ENCODE assay signal across 25 cellular contexts in the genomic region with DNA sequence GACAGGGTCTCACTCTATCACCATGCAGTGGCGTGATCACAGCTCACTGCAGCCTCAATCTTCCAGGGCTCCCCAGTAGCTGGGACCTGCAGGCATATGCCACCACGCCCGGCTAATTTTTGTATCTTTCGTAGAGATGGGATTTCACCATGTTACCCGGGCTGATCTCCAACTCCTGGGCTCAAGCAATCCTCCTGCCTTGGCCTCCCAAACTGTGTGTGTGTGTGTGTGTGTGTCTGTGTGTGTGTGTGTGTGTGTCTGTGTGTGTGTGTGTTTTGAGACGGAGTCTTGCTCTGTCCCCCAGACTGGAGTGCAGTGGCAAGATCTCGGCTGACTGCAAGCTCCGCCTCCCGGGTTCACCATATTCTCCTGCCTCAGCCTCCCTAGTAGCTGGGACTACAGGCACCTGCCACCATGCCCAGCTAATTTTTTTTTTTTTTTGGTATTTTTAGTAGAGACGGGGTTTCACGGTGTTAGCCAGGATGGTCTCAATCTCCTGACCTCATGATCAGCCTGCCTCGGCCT. TPM values are rescaled to one million over a fixed set of nuclear protein-coding genes. Genes with fewer than 3 reads are reported as not detected.
"Had no signal": no experiment of that assay in that cellular context is flagged by ENCODE, and none has a peak within 500 bp of the region (broad histone marks: within the 10 kb centered on the region; RNA-seq: fewer than 3 reads in every experiment).

No MANE protein-coding gene starts in this region.

RNA-seq across cellular contexts. Expression of a gene that starts 12.5 kb away (rescaled TPM):
- total RNA-seq: naive thymus-derived CD8-positive, alpha-beta T cell; natural killer cell; natural killer cell treated with Interleukin-12 subunit alpha and Interleukin-12 subunit beta and Interleukin-15 and Interleukin-18, amount 100 ng/mL, for 72 hours; neural crest cell; occipital lobe; omental fat pad; osteoblast; osteocyte; pancreas; posterior vena cava; progenitor cell of endocrine pancreas; prostate gland; psoas muscle; pulmonary artery endothelial cell; renal cortical epithelial cell; right atrium auricular region; right cardiac atrium; right lobe of liver; sciatic nerve; sigmoid colon; skeletal muscle tissue; smooth muscle cell had no signal
- polyA plus RNA-seq: naive thymus-derived CD8-positive, alpha-beta T cell; neural cell; pancreas; psoas muscle; right cardiac atrium; sigmoid colon; small intestine; spleen had no signal

RNA-seq across cellular contexts. Expression of a gene that starts 26.5 kb away (rescaled TPM):
- total RNA-seq: naive thymus-derived CD8-positive, alpha-beta T cell; natural killer cell; occipital lobe; omental fat pad; osteocyte; posterior vena cava; progenitor cell of endocrine pancreas; psoas muscle; pulmonary artery endothelial cell; right cardiac atrium; right lobe of liver; skeletal muscle tissue; smooth muscle cell had no signal
- polyA plus RNA-seq: naive thymus-derived CD8-positive, alpha-beta T cell; neural cell; pancreas; small intestine; smooth muscle cell had no signal
